In genomic region chr1:87089070-87089736, GRCh38 we compare ENCODE assay signal across 20 cellular contexts.
DNase-seq lines count a peak whose midpoint lies in the region; ATAC-seq, FAIRE-seq and TF ChIP-seq lines count a peak whose summit lies in the region.
"Had no signal": no experiment of that assay in that cellular context is flagged by ENCODE, and none has a peak within 500 bp of the region (broad histone marks: within the 10 kb centered on the region; RNA-seq: fewer than 3 reads in every experiment).

No MANE protein-coding gene starts in this region.

- ATAC-seq in activated T-cell treated with anti-CD3 and anti-CD28 coated beads, Interleukin-2, amount 50 U/mL, for 72 hours (replicated peaks in 1 of 2) = no peak
- peak; percentile 50 for ATAC-seq in GM12878
- no peak for ATAC-seq in HG02870 (IDR thresholded peaks at IDR 0.05; ENCODE audit: unreplicated experiment)
- no peak for ATAC-seq in HG03460 (IDR thresholded peaks at IDR 0.05; ENCODE audit: unreplicated experiment)
- ATAC-seq: T-cell had no signal

- peaks cover 6% of the 10 kb centered on the region for H3K4me1 Mint-ChIP-seq in activated T-cell treated with anti-CD3 and anti-CD28 coated beads, Interleukin-2, amount 50 U/mL, for 72 hours (ENCODE audit: low read depth)

- SMC1A ChIA-PET in GM12878 (lab: Charles Lee; ENCODE audit: uncharacterized antibody, unreplicated experiment) = interaction anchor here (0.8 to 2.3 kb wide), 9 partner anchors 16 to 709 kb away, joined by 3 to 9 read pairs (median 3); no protein-coding TSS in a partner anchor

- peak overlapping the region; percentile 17 for H3K27ac Mint-ChIP-seq in activated T-cell treated with anti-CD3 and anti-CD28 coated beads, Interleukin-2, amount 50 U/mL, for 72 hours
- H3K27ac Mint-ChIP-seq: T-cell had no signal

- no peak overlapping the region for H3K4me3 Mint-ChIP-seq in activated T-cell treated with anti-CD3 and anti-CD28 coated beads, Interleukin-2, amount 50 U/mL, for 72 hours
- H3K4me3 Mint-ChIP-seq: T-cell had no signal

- no peaks in the 10 kb centered on the region for H3K27me3 Mint-ChIP-seq in activated T-cell treated with anti-CD3 and anti-CD28 coated beads, Interleukin-2, amount 50 U/mL, for 72 hours (ENCODE audit: low read depth)
- H3K27me3 Mint-ChIP-seq: T-cell had no signal

- FAIRE-seq in GM12878 (lab: Jason Lieb, UNC) = no peak
- FAIRE-seq: H54, HTR-8/SVneo had no signal

- no peaks in the 10 kb centered on the region for H3K27me3 ChIP-seq in GM12878 (replicated peaks in 1 of 2; ENCODE audit: control insufficient read depth in 2 of 2, insufficient read depth in 2 of 2, low read length in 1 of 2)
- no peaks in the 10 kb centered on the region for H3K27me3 ChIP-seq in subcutaneous abdominal adipose tissue (ENCODE audit: control insufficient read depth in 5 of 5, insufficient read depth in 4 of 5, low read length in 5 of 5)
- H3K27me3 ChIP-seq: BLaER1 treated with 17β-estradiol and CSF1 and Interleukin-3, amounts not matched to agents 10 nM and 100 nM; MG63 had no signal

- H3K79me2 ChIP-seq in GM12878 (ENCODE audit: control insufficient read depth, insufficient read depth, low read length) = no peaks in the 10 kb centered on the region

- intact Hi-C loops in GM12878 (cut with micrococcal nuclease; ENCODE audit: unreplicated experiment) = loop anchor here (10.0 kb wide), 4 partner anchors 384 to 704 kb away; partner anchors contain the start of gene SH3GLB1

- no peaks in the 10 kb centered on the region for H4K20me1 ChIP-seq in GM12878 (ENCODE audit: control insufficient read depth, insufficient read depth)

- in situ Hi-C loops in GM12878 (cut with MboI) = loop anchor here (25.0 kb wide), 2 partner anchors 577 to 702 kb away; partner anchors contain the start of gene ODF2L

- TF ChIP-seq CTCF in GM12878 (IDR thresholded peaks at IDR 0.05 in 2 of 3, conservative IDR thresholded peaks at IDR 0.05 in 1 of 3; ENCODE audit: control insufficient read depth in 2 of 3, extremely low read depth in 1 of 3, insufficient read depth in 1 of 3, low read depth in 3 of 3, low read length in 3 of 3) = no peak

- H3K36me3 ChIP-seq in GM12878 (ENCODE audit: control insufficient read depth in 2 of 2, insufficient read depth in 2 of 2, low read length in 1 of 2) = peaks cover 0 to 7% of the 10 kb centered on the region in 2 experiments; a peak in 1 of 4 replicates
- H3K36me3 ChIP-seq in subcutaneous abdominal adipose tissue (ENCODE audit: control insufficient read depth in 5 of 5, insufficient read depth in 5 of 5, low read length in 5 of 5) = no peaks in the 10 kb centered on the region
- H3K36me3 ChIP-seq: MG63 had no signal

- H3K4me1 ChIP-seq in GM12878 (ENCODE audit: control insufficient read depth, insufficient read depth, low read length) (peaks cover 6% of the 10 kb centered on the region; the same call in 1 of the 2 replicates), subcutaneous abdominal adipose tissue (ENCODE audit: control insufficient read depth in 5 of 5, insufficient read depth in 5 of 5, low read length in 5 of 5) (peaks cover 0 to 24% (median 10%) of the 10 kb centered on the region in 5 donors)

- WGBS in GM12878 (ENCODE audit: insufficient coverage, insufficient replicate concordance, low lambda C conversion rate, missing lambda C conversion rate) = 60% methylated on average over 5 of the region's 5 CpGs

- TF ChIP-seq RAD21 in GM12878 (IDR thresholded peaks at IDR 0.05; ENCODE audit: insufficient read depth, low read depth, low read length) = no peak

- DNase-seq in activated T-cell treated with anti-CD3 and anti-CD28 coated beads, Interleukin-2, amount 50 U/mL, for 72 hours = no peak
- DNase-seq in activated T-cell treated with anti-CD3 and anti-CD28 coated beads for 4 hours (no peak), HT-29 (ENCODE audit: low spot score) (peak; percentile 54), GM12878 (ENCODE audit: low read depth, low spot score) (no peak), superior temporal gyrus (ENCODE audit: extremely low spot score) (no peak)
- DNase-seq: EL, KG1, MG63, NCI-H1105 treated with DMSO at 0.1 percent for 48 hours, NCI-H187, NCI-H69, PC-9, T-cell had no signal

- no peak for TF ChIP-seq POLR2A in GM12878 (IDR thresholded peaks at IDR 0.05; ENCODE audit: low read depth, low read length)

- no peak; a peak in 1 of 4 replicates for TF ChIP-seq EP300 in GM12878 (IDR thresholded peaks at IDR 0.05; ENCODE audit: borderline replicate concordance in 1 of 2, control insufficient read depth in 1 of 2, low read depth in 2 of 2, low read length in 2 of 2)

- H3K4me2 ChIP-seq in GM12878 (ENCODE audit: control insufficient read depth, insufficient read depth) = no peak overlapping the region
- H3K4me2 ChIP-seq: BLaER1 treated with 17β-estradiol and CSF1 and Interleukin-3, amounts not matched to agents 10 nM and 100 nM; PC-9 had no signal

- no peak overlapping the region for H2AFZ ChIP-seq in GM12878 (ENCODE audit: control insufficient read depth, low read depth, low read length)
- H2AFZ ChIP-seq: PC-9 had no signal

- H3K27ac ChIP-seq in GM12878 (ENCODE audit: control insufficient read depth, insufficient read depth) (no peak overlapping the region), subcutaneous abdominal adipose tissue (ENCODE audit: low read depth, low read length) (peak overlapping the region; percentile 14)
- H3K27ac ChIP-seq: 22Rv1; BLaER1 treated with 17β-estradiol and CSF1 and Interleukin-3, amounts not matched to agents 10 nM and 100 nM; PC-9 had no signal

- POLR2A ChIA-PET in GM12878 (lab: Charles Lee) = no interaction called here

- RAD21 ChIA-PET in GM12878 (lab: Charles Lee; ENCODE audit: unreplicated experiment) = interaction anchor here (1.1 to 1.6 kb wide), 3 partner anchors 17 to 256 kb away, joined by 3 to 4 read pairs (median 3); partner anchors contain the start of genes HS2ST1 and SELENOF

- no TSS peak for BruUV-seq in GM12878 (replicated peaks; lab: Mats Ljungman, UMichigan)

- H3K9me3 Mint-ChIP-seq in activated T-cell treated with anti-CD3 and anti-CD28 coated beads, Interleukin-2, amount 50 U/mL, for 72 hours = no peaks in the 10 kb centered on the region
- H3K9me3 Mint-ChIP-seq: T-cell had no signal

- CTCF ChIA-PET in GM12878 (lab: Yijun Ruan, JAX) = interaction anchor here (0.9 to 1.4 kb wide), 5 partner anchors 29 to 256 kb away, joined by 3 to 6 read pairs (median 3); no protein-coding TSS in a partner anchor

- H3K9me3 ChIP-seq in GM12878 (replicated peaks; ENCODE audit: control insufficient read depth, insufficient read depth, low read length) = no peaks in the 10 kb centered on the region
- no peaks in the 10 kb centered on the region for H3K9me3 ChIP-seq in subcutaneous abdominal adipose tissue (ENCODE audit: control insufficient read depth in 5 of 5, low read length in 5 of 5)
- H3K9me3 ChIP-seq: BLaER1 treated with 17β-estradiol and CSF1 and Interleukin-3, amounts not matched to agents 10 nM and 100 nM; MG63 had no signal

- H3K9ac ChIP-seq in GM12878 (ENCODE audit: control insufficient read depth, insufficient read depth, low read length) = no peak overlapping the region
- no peak overlapping the region for H3K9ac ChIP-seq in subcutaneous abdominal adipose tissue (ENCODE audit: low read length in 5 of 5)
- H3K9ac ChIP-seq: BLaER1 treated with 17β-estradiol and CSF1 and Interleukin-3, amounts not matched to agents 10 nM and 100 nM had no signal

- H3K4me3 ChIP-seq in GM12878 (no peak overlapping the region), subcutaneous abdominal adipose tissue (ENCODE audit: low read depth in 1 of 5, low read length in 5 of 5) (no peak overlapping the region)
- H3K4me3 ChIP-seq: BLaER1 treated with 17β-estradiol and CSF1 and Interleukin-3, amounts not matched to agents 10 nM and 100 nM; MG63; PC-9 had no signal

- H3K36me3 Mint-ChIP-seq in activated T-cell treated with anti-CD3 and anti-CD28 coated beads, Interleukin-2, amount 50 U/mL, for 72 hours (ENCODE audit: insufficient read depth in 2 of 2) = no peaks in the 10 kb centered on the region

TF ChIP-seq in GM12878, 131 proteins besides CTCF, POLR2A, EP300 and RAD21 (continues in another document):
- TF ChIP-seq CHD1 (IDR thresholded peaks at IDR 0.05; ENCODE audit: low read depth, low read length) (no peak), SREBF1 (IDR thresholded peaks at IDR 0.05; ENCODE audit: low read length) (no peak), RELA (IDR thresholded peaks at IDR 0.05; ENCODE audit: borderline replicate concordance, partially characterized antibody) (no peak), JUND (IDR thresholded peaks at IDR 0.05; ENCODE audit: low read depth, low read length) (no peak), ZZZ3 (IDR thresholded peaks at IDR 0.05; ENCODE audit: control insufficient read depth, insufficient read length, low read depth) (no peak), ATF2 (IDR thresholded peaks at IDR 0.05; ENCODE audit: low read length) (no peak), IKZF2 (IDR thresholded peaks at IDR 0.05) (no peak), ZBTB33 (IDR thresholded peaks at IDR 0.05) (no peak), SRF (IDR thresholded peaks at IDR 0.05; ENCODE audit: low read depth in 2 of 2, low read length in 2 of 2) (no peak)
